In the genomic region with DNA sequence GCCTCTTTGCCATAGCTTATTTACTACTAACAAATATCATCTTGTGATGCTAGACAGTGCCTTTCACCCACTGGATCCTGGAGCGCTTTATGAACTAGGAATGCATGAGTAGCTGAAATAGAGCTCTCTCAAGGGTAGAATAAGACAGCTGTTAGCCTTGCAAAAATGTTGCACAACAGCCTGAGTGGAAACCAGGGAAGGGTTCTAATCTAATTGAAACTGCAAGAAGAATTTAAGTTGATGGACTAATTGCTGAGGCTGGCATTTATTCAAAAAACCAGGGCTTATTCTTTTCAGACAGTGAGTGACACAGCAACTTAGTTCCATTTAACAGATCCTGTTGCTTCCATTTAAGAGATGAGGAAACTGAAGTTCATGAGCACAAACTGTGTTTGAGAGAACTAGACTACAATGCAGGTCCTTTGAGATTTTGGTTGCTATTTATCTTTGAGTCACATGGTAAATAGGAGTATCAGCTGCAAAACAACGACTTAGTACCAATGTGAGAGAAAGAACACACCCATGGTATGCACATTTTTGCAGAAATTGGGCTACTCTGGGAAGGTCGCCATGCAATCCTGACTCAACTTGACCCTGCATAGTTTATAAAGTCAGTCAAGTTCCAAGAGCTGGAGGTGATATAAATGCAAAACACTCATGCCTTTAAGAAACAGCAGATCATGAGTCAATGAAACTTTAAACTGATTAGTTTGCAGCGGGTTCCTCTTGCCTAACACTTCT, we compare ENCODE assay signal across 11 cellular contexts.
DNase-seq lines count a peak whose midpoint lies in the region; ATAC-seq and TF ChIP-seq lines count a peak whose summit lies in the region.
"Had no signal": no experiment of that assay in that cellular context is flagged by ENCODE, and none has a peak within 500 bp of the region (broad histone marks: within the 10 kb centered on the region; RNA-seq: fewer than 3 reads in every experiment).

No MANE protein-coding gene starts in this region.

- H3K4me3 ChIP-seq in astrocyte of the cerebellum (ENCODE audit: low read depth, low read length) (no peak overlapping the region), right cardiac atrium (ENCODE audit: low read length) (no peak overlapping the region), vagina (no peak overlapping the region)
- H3K4me3 ChIP-seq: skin epidermis had no signal

- in situ Hi-C loops in astrocyte of the cerebellum (cut with HindIII; ENCODE audit: low sequenced_read_pairs), result no loop called here

- WGBS in right cardiac atrium, result 61% methylated on average over 4 of the region's 4 CpGs

- no peak for DNase-seq in left cardiac atrium
- DNase-seq in cardiac septum (ENCODE audit: low spot score), result no peak
- DNase-seq in astrocyte of the cerebellum (ENCODE audit: low read depth), result peak; percentile 29
- DNase-seq in right cardiac atrium, result peak in 2 of 3 donors; percentile 29 to 40
- no peak for DNase-seq in middle frontal gyrus (ENCODE audit: extremely low spot score, low spot score)
- no peak for DNase-seq in activated gamma-delta T cell (lab: John Stamatoyannopoulos, UW)
- no peak for DNase-seq in vagina (ENCODE audit: extremely low spot score in 2 of 2)
- DNase-seq: activated naive CD8-positive, alpha-beta T cell treated with anti-CD3 and anti-CD28 coated beads for 36 hours; trophoblast cell had no signal

- TF ChIP-seq CTCF in astrocyte of the cerebellum (IDR thresholded peaks at IDR 0.05; ENCODE audit: low read depth, low read length, missing control alignments) (no peak), vagina (IDR thresholded peaks at IDR 0.05) (no peak)

- no peaks in the 10 kb centered on the region for H3K36me3 ChIP-seq in vagina

- ATAC-seq in left cardiac atrium (peak; percentile 55 to 59), right cardiac atrium (peak; percentile 67 to 77), GM18873 (IDR thresholded peaks at IDR 0.05; ENCODE audit: low FRiP score, unreplicated experiment) (no peak)

- H3K9me3 ChIP-seq in right cardiac atrium (ENCODE audit: control insufficient read depth, low read length) (no peaks in the 10 kb centered on the region), vagina (no peaks in the 10 kb centered on the region)

- H3K4me1 ChIP-seq in right cardiac atrium (ENCODE audit: control insufficient read depth, insufficient read depth, low read length), result no peaks in the 10 kb centered on the region
- peaks cover 16% of the 10 kb centered on the region for H3K4me1 ChIP-seq in vagina

- H3K27me3 ChIP-seq in right cardiac atrium (ENCODE audit: control insufficient read depth, insufficient read depth) (no peaks in the 10 kb centered on the region), vagina (no peaks in the 10 kb centered on the region)

- TF ChIP-seq POLR2A in vagina (IDR thresholded peaks at IDR 0.05), result no peak

- H3K27ac ChIP-seq in right cardiac atrium (ENCODE audit: low read length), result no peak overlapping the region
- H3K27ac ChIP-seq in vagina, result no peak overlapping the region

- intact Hi-C loops in left cardiac atrium (cut with DNase I) (no loop called here), cardiac septum (cut with DNase I) (no loop called here), right cardiac atrium (cut with DNase I) (no loop called here), vagina (cut with DNase I) (no loop called here)

Comparison
In these comparisons a context has a peak if more than half of its experiments do, and no peak if none do; other contexts are left out.
1. DNase-seq: peak in astrocyte of the cerebellum (single experiment) and right cardiac atrium (2 of 3); none in left cardiac atrium (single experiment), cardiac septum (single experiment), middle frontal gyrus (single experiment), activated gamma-delta T cell (single experiment) and vagina (0 of 2).